Comparison of ENCODE assay signal across 18 cellular contexts in genomic region chr10:12600652-12601051, GRCh38.
DNase-seq lines count a peak whose midpoint lies in the region; ATAC-seq and TF ChIP-seq lines count a peak whose summit lies in the region.
"Had no signal": no experiment of that assay in that cellular context is flagged by ENCODE, and none has a peak within 500 bp of the region (broad histone marks: within the 10 kb centered on the region; RNA-seq: fewer than 3 reads in every experiment).

No MANE protein-coding gene starts in this region.

- H2AFZ ChIP-seq in neural progenitor cell (replicated peaks): no peak overlapping the region

- no peak overlapping the region for H3K27ac ChIP-seq in CD4-positive, alpha-beta T cell (ENCODE audit: low read depth, low read length)
- H3K27ac ChIP-seq in left lung (no peak overlapping the region), neural progenitor cell (no peak overlapping the region), gastroesophageal sphincter (no peak overlapping the region)
- H3K27ac ChIP-seq: BLaER1 had no signal

- H3K4me2 ChIP-seq in neural progenitor cell: no peak overlapping the region
- H3K4me2 ChIP-seq: BLaER1 had no signal

- no peaks in the 10 kb centered on the region for H3K79me2 ChIP-seq in neural progenitor cell (ENCODE audit: low read depth)

- CTCF ChIA-PET in CD4-positive, alpha-beta T cell (lab: Charles Lee): interaction anchor here (0.5 kb wide), 1 partner anchor 74 kb away, joined by 3 read pairs; no protein-coding TSS in a partner anchor
- CTCF ChIA-PET in HEK293T (lab: Yijun Ruan, JAX): no interaction called here

- H3K4me1 Mint-ChIP-seq in CD4-positive, alpha-beta T cell (ENCODE audit: low read depth): peaks cover 71% of the 10 kb centered on the region
- H3K4me1 Mint-ChIP-seq in T-helper 17 cell (peaks cover 35% of the 10 kb centered on the region), neural progenitor cell (peaks cover 16% of the 10 kb centered on the region)

- H3K4me3 ChIP-seq in left lung (no peak overlapping the region), neural progenitor cell (no peak overlapping the region), gastroesophageal sphincter (no peak overlapping the region)
- H3K4me3 ChIP-seq: BLaER1 had no signal

- POLR2A ChIA-PET in CD4-positive, alpha-beta T cell (lab: Charles Lee): interaction anchor here (1.0 kb wide), 1 partner anchor 9 kb away, joined by 3 read pairs; no protein-coding TSS in a partner anchor
- POLR2A ChIA-PET in HEK293T (lab: Yijun Ruan, JAX): no interaction called here

- H3F3A ChIP-seq in neural progenitor cell (ENCODE audit: low read depth): no peaks in the 10 kb centered on the region

- no peak overlapping the region for H3K4me3 Mint-ChIP-seq in CD4-positive, alpha-beta T cell
- H3K4me3 Mint-ChIP-seq in T-helper 17 cell (no peak overlapping the region), neural progenitor cell (no peak overlapping the region)
- H3K4me3 Mint-ChIP-seq: CD14-positive monocyte; CD4-positive, CD25-positive, alpha-beta regulatory T cell; CD8-positive, alpha-beta T cell had no signal

- H3K27me3 ChIP-seq in CD4-positive, alpha-beta T cell (ENCODE audit: control insufficient read depth, insufficient read depth, low read length): no peaks in the 10 kb centered on the region
- no peaks in the 10 kb centered on the region for H3K27me3 ChIP-seq in left lung
- H3K27me3 ChIP-seq in neural progenitor cell: no peaks in the 10 kb centered on the region
- no peaks in the 10 kb centered on the region for H3K27me3 ChIP-seq in gastroesophageal sphincter
- H3K27me3 ChIP-seq: BLaER1 had no signal

- H3K9ac ChIP-seq in neural progenitor cell: no peak overlapping the region
- H3K9ac ChIP-seq: BLaER1 had no signal

- H3K27ac Mint-ChIP-seq in CD4-positive, alpha-beta T cell: peak overlapping the region; percentile 96
- peak overlapping the region; percentile 22 for H3K27ac Mint-ChIP-seq in T-helper 17 cell
- no peak overlapping the region for H3K27ac Mint-ChIP-seq in neural progenitor cell
- H3K27ac Mint-ChIP-seq: CD14-positive monocyte; CD8-positive, alpha-beta T cell had no signal

- H3K4me1 ChIP-seq in left lung (peaks cover 0 to 4% of the 10 kb centered on the region in 2 donors), neural progenitor cell (no peaks in the 10 kb centered on the region), gastroesophageal sphincter (peaks cover 0 to 18% (median 3%) of the 10 kb centered on the region in 3 donors)

- no peak for ATAC-seq in CD4-positive, alpha-beta T cell (ENCODE audit: poor library complexity)
- no peak for ATAC-seq in T-helper 17 cell
- peak; percentile 21 for ATAC-seq in left lung
- no peak for ATAC-seq in gastroesophageal sphincter
- ATAC-seq: CD8-positive, alpha-beta T cell had no signal

- no peaks in the 10 kb centered on the region for H3K36me3 ChIP-seq in left lung
- no peaks in the 10 kb centered on the region for H3K36me3 ChIP-seq in neural progenitor cell
- no peaks in the 10 kb centered on the region for H3K36me3 ChIP-seq in gastroesophageal sphincter

- intact Hi-C loops in CD4-positive, alpha-beta T cell (cut with DNase I, micrococcal nuclease): loop anchor here in 1 of 2 experiments (5.0 kb wide), 1 partner anchor 248 kb away; no protein-coding TSS in a partner anchor
- intact Hi-C loops in left lung (cut with DNase I): no loop called here

- H3K9me3 Mint-ChIP-seq in CD4-positive, alpha-beta T cell: no peaks in the 10 kb centered on the region
- peaks cover 15% of the 10 kb centered on the region for H3K9me3 Mint-ChIP-seq in neural progenitor cell

- no peak for TF ChIP-seq CTCF in CD4-positive, alpha-beta T cell (IDR thresholded peaks at IDR 0.05)
- TF ChIP-seq CTCF in left lung (IDR thresholded peaks at IDR 0.05) (no peak), neural progenitor cell (IDR thresholded peaks at IDR 0.05) (no peak), gastroesophageal sphincter (IDR thresholded peaks at IDR 0.05) (no peak)

- no peaks in the 10 kb centered on the region for H3K9me3 ChIP-seq in CD4-positive, alpha-beta T cell (ENCODE audit: control insufficient read depth, low read length)
- H3K9me3 ChIP-seq in T-helper 17 cell (ENCODE audit: control insufficient read depth, low read length, poor library complexity, severe bottlenecking): no peaks in the 10 kb centered on the region
- H3K9me3 ChIP-seq in left lung: no peaks in the 10 kb centered on the region
- no peaks in the 10 kb centered on the region for H3K9me3 ChIP-seq in neural progenitor cell (ENCODE audit: low read depth)
- no peaks in the 10 kb centered on the region for H3K9me3 ChIP-seq in gastroesophageal sphincter
- H3K9me3 ChIP-seq: Caco-2 had no signal

- TF ChIP-seq EP300 in gastroesophageal sphincter (IDR thresholded peaks at IDR 0.05): no peak

- no peaks in the 10 kb centered on the region for H3K27me3 Mint-ChIP-seq in CD4-positive, alpha-beta T cell
- H3K27me3 Mint-ChIP-seq in T-helper 17 cell (no peaks in the 10 kb centered on the region), neural progenitor cell (ENCODE audit: insufficient read depth, low read depth) (no peaks in the 10 kb centered on the region)
- H3K27me3 Mint-ChIP-seq: CD4-positive, CD25-positive, alpha-beta regulatory T cell had no signal

- peaks cover under 1% of the 10 kb centered on the region for H3K36me3 Mint-ChIP-seq in CD4-positive, alpha-beta T cell (ENCODE audit: low read depth)
- peaks cover 5% of the 10 kb centered on the region for H3K36me3 Mint-ChIP-seq in T-helper 17 cell (ENCODE audit: low read depth)
- peaks cover 2% of the 10 kb centered on the region for H3K36me3 Mint-ChIP-seq in neural progenitor cell
- H3K36me3 Mint-ChIP-seq: CD14-positive monocyte had no signal

- WGBS in gastroesophageal sphincter (ENCODE audit: low coverage in 1 of 2), 2 donors: 80 to 83% methylated on average over 3 to 4 of the region's 4 CpGs

- no peak for TF ChIP-seq POLR2A in gastroesophageal sphincter (IDR thresholded peaks at IDR 0.05)

- no peak for DNase-seq in CD4-positive, alpha-beta T cell
- DNase-seq in T-helper 17 cell (no peak), left lung (no peak), neural progenitor cell (ENCODE audit: low spot score) (no peak), HEK293T (ENCODE audit: extremely low spot score) (no peak)
- no peak for DNase-seq in activated CD4-positive, alpha-beta T cell treated with anti-CD3 and anti-CD28 coated beads, Interleukin-2, amount 50 U/mL, for 48 hours
- DNase-seq: 8988T; ACHN; C1 segment of cervical spinal cord; Caco-2; Calu3; CD4-positive, CD25-positive, alpha-beta regulatory T cell; CD8-positive, alpha-beta T cell; DMS79 treated with DMSO at 0.1 percent for 48 hours; GF-D8 had no signal

- H4K20me1 ChIP-seq in neural progenitor cell (ENCODE audit: low read depth): no peaks in the 10 kb centered on the region
- H4K20me1 ChIP-seq: BLaER1 had no signal

TF ChIP-seq in HEK293T, 16 proteins besides CTCF, POLR2A, EP300 and RAD21:
- TF ChIP-seq FOXK2 (IDR thresholded peaks at IDR 0.05) (no peak), SUZ12 (IDR thresholded peaks at IDR 0.05) (no peak), TARDBP (IDR thresholded peaks at IDR 0.05) (no peak), NFRKB (IDR thresholded peaks at IDR 0.05) (no peak), FOXM1 (IDR thresholded peaks at IDR 0.05; ENCODE audit: borderline replicate concordance) (no peak), HDGF (IDR thresholded peaks at IDR 0.05; ENCODE audit: borderline replicate concordance) (no peak), PKNOX1 (IDR thresholded peaks at IDR 0.05) (no peak), FOXA1 (IDR thresholded peaks at IDR 0.05) (no peak), L3MBTL2 (conservative IDR thresholded peaks at IDR 0.05) (no peak), LEF1 (IDR thresholded peaks at IDR 0.05; ENCODE audit: borderline replicate concordance) (no peak), CTBP1 (IDR thresholded peaks at IDR 0.05; ENCODE audit: borderline replicate concordance) (no peak), BHLHE40 (IDR thresholded peaks at IDR 0.05; ENCODE audit: borderline replicate concordance) (no peak), ELF4 (IDR thresholded peaks at IDR 0.05) (no peak), ZNF384 (IDR thresholded peaks at IDR 0.05) (no peak), ARNT (IDR thresholded peaks at IDR 0.05) (no peak)
